6 cellular contexts compared by ENCODE assay signal in the genomic region with DNA sequence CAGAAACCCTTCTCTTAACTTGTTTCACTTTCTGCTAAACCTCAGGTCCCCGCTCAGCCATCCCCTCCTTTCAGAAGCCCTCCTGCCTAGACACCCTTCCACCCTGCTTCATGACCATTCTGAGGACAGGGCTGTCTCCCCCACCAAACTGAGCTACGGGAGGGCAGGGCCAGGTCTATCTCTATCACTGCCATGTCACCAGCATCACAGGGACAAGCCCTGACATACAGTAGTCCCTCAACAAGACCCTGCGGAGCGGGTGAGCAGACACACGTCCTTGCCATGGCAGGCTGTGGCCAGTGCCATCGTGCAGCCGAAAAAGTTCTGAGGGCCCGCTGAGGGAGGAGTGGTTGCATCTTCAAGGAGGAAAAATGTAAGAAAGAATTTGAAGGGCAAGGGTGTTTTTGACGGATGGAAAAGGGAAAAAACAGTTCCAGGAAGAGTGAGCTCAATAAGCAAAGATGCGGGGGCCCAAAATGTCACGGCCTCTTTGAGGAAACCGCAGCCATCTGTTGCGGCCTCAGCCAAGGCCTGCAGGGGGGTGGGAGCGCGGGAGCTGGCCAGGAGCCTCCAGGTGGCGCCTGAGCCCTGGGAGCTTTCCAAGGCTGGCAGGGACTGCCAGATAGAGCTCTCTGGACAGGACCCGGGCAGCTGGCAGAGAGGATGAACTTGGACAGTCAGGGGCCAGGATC. TPM values are rescaled to one million over a fixed set of nuclear protein-coding genes. Genes with fewer than 3 reads are reported as not detected.
DNase-seq lines count a peak whose midpoint lies in the region; ATAC-seq, FAIRE-seq and TF ChIP-seq lines count a peak whose summit lies in the region.

No MANE protein-coding gene starts in this region.

- H3K9me3 ChIP-seq in breast epithelium (no peaks in the 10 kb centered on the region), pancreas (no peaks in the 10 kb centered on the region)

- FAIRE-seq in GM18507 (lab: Jason Lieb, UNC) (peak; percentile 52), pancreas (lab: Jason Lieb, UNC) (no peak), H54 (lab: Jason Lieb, UNC) (no peak)

- ATAC-seq in pancreas (peak; percentile 76 to 87 (median 84)), HG02759 (IDR thresholded peaks at IDR 0.05; ENCODE audit: unreplicated experiment) (no peak)

- H3K4me3 ChIP-seq in breast epithelium (no peak overlapping the region), pancreas (no peak overlapping the region)

- peaks cover 11 to 14% of the 10 kb centered on the region in 2 donors for H3K4me1 ChIP-seq in breast epithelium
- H3K4me1 ChIP-seq in pancreas = peaks cover 13 to 24% (median 15%) of the 10 kb centered on the region in 3 donors

- intact Hi-C loops in breast epithelium (cut with DNase I; ENCODE audit: low total_unique reads) (loop anchor here (5.0 kb wide), 1 partner anchor 46 kb away; the partner anchor contains the start of gene DACT3), pancreas (cut with DNase I) (no loop called here)

- TF ChIP-seq CTCF in breast epithelium (IDR thresholded peaks at IDR 0.05) = peak in 2 of 3 donors; percentile 31 to 35
- TF ChIP-seq CTCF in pancreas (IDR thresholded peaks at IDR 0.05) = peak; percentile 18 to 36 (median 33)

- H3K27ac ChIP-seq in breast epithelium (peak overlapping the region; percentile 38 to 68), pancreas (peak overlapping the region in 3 of 4 donors; percentile 16 to 61 (median 55))

- 20 to 22% methylated on average over 17 of the region's 17 CpGs for WGBS in pancreas, 2 donors

- H3K36me3 ChIP-seq in breast epithelium = no peaks in the 10 kb centered on the region
- H3K36me3 ChIP-seq in pancreas = no peaks in the 10 kb centered on the region

- H3K27me3 ChIP-seq in breast epithelium (no peaks in the 10 kb centered on the region), pancreas (no peaks in the 10 kb centered on the region)

- TF ChIP-seq POLR2A in breast epithelium (IDR thresholded peaks at IDR 0.05) = no peak
- TF ChIP-seq POLR2A in H54 (IDR thresholded peaks at IDR 0.05; ENCODE audit: low read depth, low read length) = no peak

- no peak for DNase-seq in GM18507 (ENCODE audit: extremely low spot score, insufficient read length, low read depth)
- peak; percentile 31 for DNase-seq in NCI-H524 treated with DMSO at 0.1 percent for 48 hours (lab: John Stamatoyannopoulos, UW)
- DNase-seq in breast epithelium (ENCODE audit: low spot score in 2 of 2) = peak in 1 of 2 donors; percentile 56
- DNase-seq in pancreas = peak; percentile 86 to 97 (median 89)
- DNase-seq in H54 (ENCODE audit: insufficient read length, low spot score) = no peak

RNA-seq across cellular contexts. Expression of gene PTGIR, which starts 8.1 kb away (rescaled TPM):
- 1 to 10 TPM in 2 of 3 donors, under 1 TPM in 1; 0.29 to 6.9 (median 1.3) TPM for total RNA-seq in breast epithelium
- 1 to 10 TPM in 4 of 6 donors, under 1 TPM in 2; 0.56 to 4.6 (median 1.6) TPM for total RNA-seq in pancreas
- polyA plus RNA-seq in pancreas = 1 to 10 TPM; 3.5 TPM

RNA-seq across cellular contexts. Expression of gene CALM3, which starts 15.6 kb away (rescaled TPM):
- 100 to 1,000 TPM in 1 of 3 donors, 10 to 100 TPM in 2; 85.9 to 129 (median 86.6) TPM for total RNA-seq in breast epithelium
- 100 to 1,000 TPM in 1 of 6 donors, 10 to 100 TPM in 5; 59.6 to 127 (median 83.3) TPM for total RNA-seq in pancreas
- polyA plus RNA-seq in pancreas = 10 to 100 TPM; 86.6 to 95.5 TPM

RNA-seq across cellular contexts. Expression of gene GNG8, which starts 19.2 kb away (rescaled TPM):
- total RNA-seq in breast epithelium (not detected), pancreas (not detected)
- polyA plus RNA-seq in pancreas = not detected

RNA-seq across cellular contexts. Expression of gene DACT3, which starts 44.2 kb away (rescaled TPM):
- total RNA-seq in breast epithelium (1 to 10 TPM in 2 of 3 donors, under 1 TPM in 1; 0.48 to 3.9 (median 1.9) TPM), pancreas (1 to 10 TPM in 2 of 6 donors, under 1 TPM in 4; 0.24 to 1.7 (median 0.48) TPM)
- polyA plus RNA-seq in pancreas = 1 to 10 TPM in 1 of 2 donors, under 1 TPM in 1; 0.89 to 1.3 TPM

Comparison
In these comparisons a context has a peak if more than half of its experiments do, and no peak if none do; other contexts are left out.
1. DNase-seq: peak in NCI-H524 treated with DMSO at 0.1 percent for 48 hours (single experiment) and pancreas (6 of 6); none in GM18507 (single experiment) and H54 (single experiment).